ENCODE assay signal across 8 cellular contexts in genomic region chr14:75661499-75661814, GRCh38. TPM values are rescaled to one million over a fixed set of nuclear protein-coding genes. Genes with fewer than 3 reads are reported as not detected.
DNase-seq lines count a peak whose midpoint lies in the region; ATAC-seq, FAIRE-seq and TF ChIP-seq lines count a peak whose summit lies in the region.

No MANE protein-coding gene starts in this region.

- H3K9me3 ChIP-seq in AG04450 (ENCODE audit: control insufficient read depth, insufficient read depth, low read length) (no peaks in the 10 kb centered on the region; the same call in 1 of the 2 replicates), muscle layer of colon (ENCODE audit: low read length) (no peaks in the 10 kb centered on the region)

- peak overlapping the region; percentile 87 for H3K27ac Mint-ChIP-seq in chondrocyte (ENCODE audit: unreplicated experiment)

- no peaks in the 10 kb centered on the region for H3K9me3 Mint-ChIP-seq in chondrocyte (ENCODE audit: low read depth)

- no peak for FAIRE-seq in frontal cortex (lab: Jason Lieb, UNC)

- POLR2A ChIA-PET in AG04450 (lab: Yijun Ruan, JAX) = no interaction called here

- DNase-seq in AG04450 (ENCODE audit: low read depth, low spot score) (no peak), HS-5 (ENCODE audit: low read depth) (peak; percentile 24), chondrocyte (ENCODE audit: low spot score) (no peak), NCI-H226 (no peak), Ammon's horn (ENCODE audit: low spot score) (no peak), frontal cortex (ENCODE audit: low spot score in 2 of 2) (no peak)

- no peak for ATAC-seq in GM21360 (IDR thresholded peaks at IDR 0.05; ENCODE audit: unreplicated experiment)

- H3K4me3 Mint-ChIP-seq in chondrocyte (ENCODE audit: unreplicated experiment) = peak overlapping the region; percentile 100

- peak overlapping the region; percentile 68 for H3K9ac ChIP-seq in muscle layer of colon (ENCODE audit: low read length)

- H3K36me3 Mint-ChIP-seq in chondrocyte (ENCODE audit: low read depth) = peaks cover 3% of the 10 kb centered on the region

- peak overlapping the region; percentile 95 for H3K4me3 ChIP-seq in AG04450 (ENCODE audit: low read depth, low read length)
- peak overlapping the region; percentile 80 to 86 for H3K4me3 ChIP-seq in muscle layer of colon (ENCODE audit: low read depth in 1 of 2, low read length in 2 of 2)

- H3K4me1 ChIP-seq in muscle layer of colon (ENCODE audit: insufficient read depth, low read length) = peaks cover 13% of the 10 kb centered on the region

- no peaks in the 10 kb centered on the region for H3K27me3 ChIP-seq in AG04450 (ENCODE audit: control insufficient read depth, insufficient read depth, low read length)
- no peaks in the 10 kb centered on the region for H3K27me3 ChIP-seq in muscle layer of colon (ENCODE audit: control insufficient read depth in 1 of 2, insufficient read depth in 2 of 2, low read length in 2 of 2)

- TF ChIP-seq CTCF in AG04450 (IDR thresholded peaks at IDR 0.05; ENCODE audit: low read depth, low read length) (no peak), chondrocyte (IDR thresholded peaks at IDR 0.05) (no peak)

- H3K27me3 Mint-ChIP-seq in chondrocyte (ENCODE audit: low read depth) = no peaks in the 10 kb centered on the region

- CTCF ChIA-PET in AG04450 (lab: Charles Lee) = interaction anchor here (0.5 kb wide), 1 partner anchor 690 kb away, joined by 3 read pairs; no protein-coding TSS in a partner anchor

- H3K36me3 ChIP-seq in muscle layer of colon (ENCODE audit: insufficient read depth, low read length) = peaks cover 4% of the 10 kb centered on the region

- H3K27ac ChIP-seq in AG04450 (ENCODE audit: low read depth, low read length) (peak overlapping the region; percentile 58), muscle layer of colon (ENCODE audit: low read depth, low read length) (peak overlapping the region; percentile 92)

- H3K4me1 Mint-ChIP-seq in chondrocyte (ENCODE audit: low read depth) = peaks cover 27% of the 10 kb centered on the region

RNA-seq across cellular contexts. Expression of gene TTLL5, which starts 0.4 kb away (rescaled TPM):
- polyA plus RNA-seq in AG04450 (2011; rRNA removed) = 21.6 and 24.1 TPM in 2 replicates
- 19.7 and 44.4 TPM in 2 replicates for polyA minus RNA-seq in AG04450 (2011; rRNA and poly(A)+ RNA removed)
- total RNA-seq in chondrocyte = 22.1 to 39.2 TPM (median 28.4 TPM) in 3 replicates
- 35.1 TPM for total RNA-seq in frontal cortex

RNA-seq across cellular contexts. Expression of gene ERG28, which starts 0.8 kb away (rescaled TPM):
- polyA plus RNA-seq in AG04450 (2011; rRNA removed) = 22.8 and 24.7 TPM in 2 replicates
- polyA minus RNA-seq in AG04450 (2011; rRNA and poly(A)+ RNA removed) = 7.8 and 9.4 TPM in 2 replicates
- total RNA-seq in chondrocyte = 15.5 to 20.4 TPM (median 16.7 TPM) in 3 replicates
- total RNA-seq in frontal cortex = 7.7 TPM
